In the genomic region with DNA sequence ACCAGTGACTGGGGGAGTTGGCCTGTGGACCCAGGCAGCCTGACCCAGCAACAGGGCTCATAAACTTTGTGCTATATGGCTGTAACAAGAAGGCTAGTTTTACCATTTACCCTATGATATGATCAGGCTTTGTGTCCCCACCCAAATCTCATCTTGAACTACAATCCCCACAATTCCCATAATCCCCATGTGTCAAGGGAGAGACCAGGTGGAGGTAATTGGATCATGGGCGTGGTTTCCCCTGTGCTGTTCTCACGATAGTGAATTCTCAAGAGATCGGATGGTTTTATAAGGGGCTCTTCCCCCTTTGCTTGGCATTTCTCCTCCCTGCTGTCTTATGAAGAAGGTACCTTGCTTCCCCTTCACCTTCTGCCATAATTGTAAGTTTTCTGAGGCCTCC, we compare ENCODE assay signal across 21 cellular contexts.
"Had no signal": no experiment of that assay in that cellular context is flagged by ENCODE, and none has a peak within 500 bp of the region (broad histone marks: within the 10 kb centered on the region; RNA-seq: fewer than 3 reads in every experiment).

No MANE protein-coding gene starts in this region.

- H3K36me3 ChIP-seq: brain microvascular endothelial cell, colonic mucosa, ovary, tibial artery had no signal

- H3K27me3 ChIP-seq: brain microvascular endothelial cell, colonic mucosa, ovary had no signal

- H3K4me1 ChIP-seq: colonic mucosa, psoas muscle, tibial artery had no signal

- H3K4me1 Mint-ChIP-seq: activated naive CD8-positive, alpha-beta T cell treated with anti-CD3 and anti-CD28 coated beads, Interleukin-2, amount 50 U/mL, for 24 hours; central memory CD8-positive, alpha-beta T cell; immature natural killer cell had no signal

- H3K36me3 Mint-ChIP-seq: immature natural killer cell had no signal

- DNase-seq: activated CD4-positive, alpha-beta T cell treated with anti-CD3 and anti-CD28 coated beads, Interleukin-2, amount 50 U/mL, for 1 hour; activated CD4-positive, CD25-positive, alpha-beta regulatory T cell treated with anti-CD3 and anti-CD28 coated beads, Interleukin-2, amount 50 U/mL, for 72 hours; activated CD8-positive, alpha-beta memory T cell treated with anti-CD3 and anti-CD28 coated beads, Interleukin-2, amount 50 U/mL, for 4 hours; activated naive CD4-positive, alpha-beta T cell treated with anti-CD3 and anti-CD28 coated beads for 36 hours; activated naive CD8-positive, alpha-beta T cell treated with anti-CD3 and anti-CD28 coated beads, Interleukin-2, amount 50 U/mL, for 24 hours; activated T-cell treated with anti-CD3 and anti-CD28 coated beads, Interleukin-2, amount 50 U/mL, for 4 hours; aorta; brain microvascular endothelial cell; colonic mucosa; head of caudate nucleus; immature natural killer cell; left ventricle myocardium superior; ovary; psoas muscle; right cardiac atrium; stimulated activated naive CD8-positive, alpha-beta T cell treated with anti-CD3 and anti-CD28 coated beads, Interleukin-15, Interleukin-2, amounts not matched to agents 100 U/mL and 50 U/mL, for 24 hours; substantia nigra; T1000; tibial artery had no signal

- ATAC-seq: activated naive CD8-positive, alpha-beta T cell treated with anti-CD3 and anti-CD28 coated beads, Interleukin-2, amount 50 U/mL, for 24 hours; activated T-cell treated with anti-CD3 and anti-CD28 coated beads, Interleukin-2, amount 50 U/mL, for 4 hours; left ventricle myocardium superior; psoas muscle; right cardiac atrium; stimulated activated naive CD8-positive, alpha-beta T cell treated with anti-CD3 and anti-CD28 coated beads, Interleukin-15, Interleukin-2, amounts not matched to agents 100 U/mL and 50 U/mL, for 24 hours had no signal

- H3K27ac ChIP-seq: brain microvascular endothelial cell, colonic mucosa, ovary, psoas muscle, skin epidermis, tibial artery had no signal

- H3K9me3 Mint-ChIP-seq: activated naive CD8-positive, alpha-beta T cell treated with anti-CD3 and anti-CD28 coated beads, Interleukin-2, amount 50 U/mL, for 24 hours; immature natural killer cell had no signal

- H3K9me3 ChIP-seq: colonic mucosa, ovary, tibial artery had no signal

- H3K4me3 Mint-ChIP-seq: activated naive CD4-positive, alpha-beta T cell treated with anti-CD3 and anti-CD28 coated beads for 36 hours; activated naive CD8-positive, alpha-beta T cell treated with anti-CD3 and anti-CD28 coated beads, Interleukin-2, amount 50 U/mL, for 24 hours; activated T-cell treated with anti-CD3 and anti-CD28 coated beads, Interleukin-2, amount 50 U/mL, for 4 hours; central memory CD8-positive, alpha-beta T cell; immature natural killer cell had no signal

- H3K4me3 ChIP-seq: colonic mucosa, ovary, psoas muscle, skin epidermis, tibial artery had no signal

- H3K27ac Mint-ChIP-seq: activated naive CD4-positive, alpha-beta T cell treated with anti-CD3 and anti-CD28 coated beads for 36 hours; activated naive CD8-positive, alpha-beta T cell treated with anti-CD3 and anti-CD28 coated beads, Interleukin-2, amount 50 U/mL, for 24 hours had no signal
